ENCODE assay signal across 20 cellular contexts in genomic region chr21:29174607-29175013, GRCh38. TPM values are rescaled to one million over a fixed set of nuclear protein-coding genes. Genes with fewer than 3 reads are reported as not detected.
A peak's percentile ranks its signal among the peaks of the same experiment; 100 is the strongest.
DNase-seq lines count a peak whose midpoint lies in the region; ATAC-seq and TF ChIP-seq lines count a peak whose summit lies in the region.
"Had no signal": no experiment of that assay in that cellular context is flagged by ENCODE, and none has a peak within 500 bp of the region (broad histone marks: within the 10 kb centered on the region; RNA-seq: fewer than 3 reads in every experiment).

No MANE protein-coding gene starts in this region.

- H3K9me3 ChIP-seq in heart right ventricle (no peaks in the 10 kb centered on the region), mucosa of descending colon (no peaks in the 10 kb centered on the region)
- H3K9me3 ChIP-seq: colonic mucosa, SJCRH30 had no signal

- H3K27me3 ChIP-seq in heart right ventricle = no peaks in the 10 kb centered on the region
- H3K27me3 ChIP-seq: colonic mucosa, SJCRH30 had no signal

- DNase-seq in heart right ventricle (no peak), Right ventricle myocardium inferior (ENCODE audit: missing footprints) (no peak), dermis blood vessel endothelial cell (peak; percentile 50), mucosa of descending colon (no peak), NCI-H1694 (lab: John Stamatoyannopoulos, UW) (no peak), NCI-H69 (lab: John Stamatoyannopoulos, UW) (no peak)
- DNase-seq: activated CD4-positive, alpha-beta T cell treated with anti-CD3 and anti-CD28 coated beads, Interleukin-2, amount 50 U/mL, for 1 hour; activated naive CD8-positive, alpha-beta T cell treated with anti-CD3 and anti-CD28 coated beads, Interleukin-2, amount 50 U/mL, for 24 hours; activated T-cell treated with anti-CD3 and anti-CD28 coated beads, Interleukin-2, amount 50 U/mL, for 24 hours; CD4-positive, alpha-beta memory T cell; colonic mucosa; erythroblast; H9; NCI-H226; nucleus accumbens; SJCRH30; stimulated activated naive CD4-positive, alpha-beta T cell had no signal

- no peaks in the 10 kb centered on the region for H3K36me3 ChIP-seq in heart right ventricle
- H3K36me3 ChIP-seq in mucosa of descending colon (ENCODE audit: low read depth) = no peaks in the 10 kb centered on the region
- H3K36me3 ChIP-seq: colonic mucosa, SJCRH30 had no signal

- 44 to 58% methylated on average over 9 of the region's 9 CpGs for WGBS in heart right ventricle, 2 donors

- TF ChIP-seq CTCF in heart right ventricle (IDR thresholded peaks at IDR 0.05) (no peak), mucosa of descending colon (IDR thresholded peaks at IDR 0.05) (no peak)

- H3K4me3 ChIP-seq in heart right ventricle = peak overlapping the region in 1 of 10 donors; percentile 1
- H3K4me3 ChIP-seq in mucosa of descending colon = no peak overlapping the region
- H3K4me3 ChIP-seq: colonic mucosa, SJCRH30, skin epidermis had no signal

- peak overlapping the region in 7 of 10 donors; percentile 15 to 76 (median 29) for H3K27ac ChIP-seq in heart right ventricle
- H3K27ac ChIP-seq: colonic mucosa, SJCRH30 had no signal

- ATAC-seq in heart right ventricle = peak in 5 of 8 donors; percentile 25 to 48 (median 41)
- ATAC-seq in Right ventricle myocardium inferior = no peak
- peak; percentile 37 for ATAC-seq in mucosa of descending colon
- no peak for ATAC-seq in GM18511 (IDR thresholded peaks at IDR 0.05; ENCODE audit: unreplicated experiment)
- no peak for ATAC-seq in HG02763 (IDR thresholded peaks at IDR 0.05; ENCODE audit: unreplicated experiment)
- ATAC-seq: activated naive CD8-positive, alpha-beta T cell treated with anti-CD3 and anti-CD28 coated beads, Interleukin-2, amount 50 U/mL, for 24 hours had no signal

- intact Hi-C loops in heart right ventricle (cut with DNase I) (loop anchor here in 2 of 10 donors (5.0 to 10.0 kb wide), 2 partner anchors 120 to 123 kb away; partner anchors contain the start of gene BACH1 (in 2 of the 2)), Right ventricle myocardium inferior (cut with DNase I) (no loop called here), mucosa of descending colon (cut with DNase I, micrococcal nuclease) (no loop called here)

- H3K4me1 ChIP-seq in heart right ventricle (peaks cover 0 to 65% (median 15%) of the 10 kb centered on the region in 9 donors), mucosa of descending colon (ENCODE audit: low read depth) (peaks cover 29% of the 10 kb centered on the region)
- H3K4me1 ChIP-seq: SJCRH30 had no signal

RNA-seq across cellular contexts. Expression of gene MAP3K7CL, which starts 44.2 kb away (rescaled TPM):
- total RNA-seq in heart right ventricle (10 to 100 TPM in 3 of 10 donors, 1 to 10 TPM in 4, under 1 TPM in 3; 0.64 to 62.1 (median 4.3) TPM), Right ventricle myocardium inferior (1.1 TPM), dermis blood vessel endothelial cell (2.2 and 3.7 TPM in 2 replicates), mucosa of descending colon (1 to 10 TPM; 2.2 to 7.9 (median 4.3) TPM)
- 1 to 10 TPM; 2.6 to 3.2 TPM for polyA plus RNA-seq in heart right ventricle
- total RNA-seq: H9 had no signal

Comparison
In these comparisons a context has a peak if more than half of its experiments do, and no peak if none do; other contexts are left out.
1. ATAC-seq: peak in heart right ventricle (5 of 8) and mucosa of descending colon (single experiment); none in Right ventricle myocardium inferior (single experiment), GM18511 (single experiment) and HG02763 (single experiment).